1 cellular context compared by ENCODE assay signal in the genomic region with DNA sequence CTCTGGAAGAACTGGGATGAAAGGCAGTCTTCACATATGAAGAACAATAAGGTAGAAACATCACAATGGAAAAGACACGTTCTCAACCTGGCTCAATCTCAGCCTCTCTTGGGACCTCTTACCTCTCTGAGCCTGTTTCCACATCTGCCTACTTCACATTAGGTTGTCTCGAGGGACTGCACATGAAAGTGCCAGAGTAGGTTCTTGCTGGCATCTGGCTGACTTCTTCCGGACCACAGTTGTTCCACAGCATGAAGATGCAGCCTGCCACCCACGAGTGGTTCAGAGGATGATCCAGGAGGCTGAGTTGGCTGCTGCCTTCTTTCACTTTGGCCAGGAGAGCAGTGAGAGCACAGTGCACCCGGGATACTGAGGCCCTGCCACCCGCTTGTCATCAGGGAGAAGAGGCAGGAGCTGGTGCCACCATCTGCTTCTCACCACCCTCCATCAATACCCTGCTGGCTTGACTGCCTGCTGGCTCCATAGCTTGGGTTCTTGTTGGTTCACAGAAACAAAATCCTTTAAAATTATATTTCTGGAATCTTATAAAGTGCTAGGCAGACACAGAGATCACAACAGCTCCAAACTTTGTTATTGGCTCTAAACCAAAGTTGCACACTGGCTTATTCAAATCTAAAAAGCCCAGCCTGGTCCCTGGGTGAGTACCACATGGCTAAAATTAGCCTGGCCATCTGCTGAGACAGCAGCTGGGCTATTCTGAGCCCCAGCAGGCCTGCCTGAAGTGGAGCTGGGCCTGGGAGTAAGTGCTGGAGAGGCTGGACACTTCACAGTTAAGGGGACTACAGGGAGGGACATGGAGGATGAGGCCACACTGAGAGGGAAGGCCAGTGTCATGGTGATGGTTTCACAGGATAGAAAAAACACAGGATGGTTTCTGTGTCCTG.
A peak's percentile ranks its signal among the peaks of the same experiment; 100 is the strongest.
TF ChIP-seq lines count a peak whose summit lies in the region.

No MANE protein-coding gene starts in this region.

TF ChIP-seq in GM23338, 12 proteins besides CTCF, POLR2A, EP300 and RAD21:
- TF ChIP-seq, protein P1, sequence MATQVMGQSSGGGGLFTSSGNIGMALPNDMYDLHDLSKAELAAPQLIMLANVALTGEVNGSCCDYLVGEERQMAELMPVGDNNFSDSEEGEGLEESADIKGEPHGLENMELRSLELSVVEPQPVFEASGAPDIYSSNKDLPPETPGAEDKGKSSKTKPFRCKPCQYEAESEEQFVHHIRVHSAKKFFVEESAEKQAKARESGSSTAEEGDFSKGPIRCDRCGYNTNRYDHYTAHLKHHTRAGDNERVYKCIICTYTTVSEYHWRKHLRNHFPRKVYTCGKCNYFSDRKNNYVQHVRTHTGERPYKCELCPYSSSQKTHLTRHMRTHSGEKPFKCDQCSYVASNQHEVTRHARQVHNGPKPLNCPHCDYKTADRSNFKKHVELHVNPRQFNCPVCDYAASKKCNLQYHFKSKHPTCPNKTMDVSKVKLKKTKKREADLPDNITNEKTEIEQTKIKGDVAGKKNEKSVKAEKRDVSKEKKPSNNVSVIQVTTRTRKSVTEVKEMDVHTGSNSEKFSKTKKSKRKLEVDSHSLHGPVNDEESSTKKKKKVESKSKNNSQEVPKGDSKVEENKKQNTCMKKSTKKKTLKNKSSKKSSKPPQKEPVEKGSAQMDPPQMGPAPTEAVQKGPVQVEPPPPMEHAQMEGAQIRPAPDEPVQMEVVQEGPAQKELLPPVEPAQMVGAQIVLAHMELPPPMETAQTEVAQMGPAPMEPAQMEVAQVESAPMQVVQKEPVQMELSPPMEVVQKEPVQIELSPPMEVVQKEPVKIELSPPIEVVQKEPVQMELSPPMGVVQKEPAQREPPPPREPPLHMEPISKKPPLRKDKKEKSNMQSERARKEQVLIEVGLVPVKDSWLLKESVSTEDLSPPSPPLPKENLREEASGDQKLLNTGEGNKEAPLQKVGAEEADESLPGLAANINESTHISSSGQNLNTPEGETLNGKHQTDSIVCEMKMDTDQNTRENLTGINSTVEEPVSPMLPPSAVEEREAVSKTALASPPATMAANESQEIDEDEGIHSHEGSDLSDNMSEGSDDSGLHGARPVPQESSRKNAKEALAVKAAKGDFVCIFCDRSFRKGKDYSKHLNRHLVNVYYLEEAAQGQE (IDR thresholded peaks at IDR 0.05; ENCODE audit: unreplicated experiment) = no peak
- TF ChIP-seq ZNF331 (CRISPR knock-in tag; IDR thresholded peaks at IDR 0.05; ENCODE audit: low read depth) = no peak
- no peak for TF ChIP-seq CREB1 (CRISPR knock-in tag; IDR thresholded peaks at IDR 0.05; ENCODE audit: low read depth)
- 0 out of 2 replicates have a peak, but pooled peaks have one; percentile 7 for TF ChIP-seq POLR2AphosphoS5 (IDR thresholded peaks at IDR 0.05; ENCODE audit: low read depth)
